Comparison of ENCODE assay signal across 1 cellular context in genomic region chr17:80195671-80196529, GRCh38.
TF ChIP-seq lines count a peak whose summit lies in the region.

No MANE protein-coding gene starts in this region.

TF ChIP-seq in K562, 482 proteins besides CTCF, POLR2A, EP300 and RAD21 (continues in another document):
- no peak for TF ChIP-seq ZNF695 (CRISPR knock-in tag; IDR thresholded peaks at IDR 0.05)
- TF ChIP-seq HDAC2 (IDR thresholded peaks at IDR 0.05) = 0 out of 2 replicates have a peak, but pooled peaks have one; percentile 38
- no peak for TF ChIP-seq NFYB (IDR thresholded peaks at IDR 0.05; ENCODE audit: extremely low read depth, insufficient read length)
- peak; percentile 33; the same call in 1 of the 2 replicates for TF ChIP-seq SMAD4 (CRISPR knock-in tag; conservative IDR thresholded peaks at IDR 0.05)
- peak; percentile 91 for TF ChIP-seq ZBTB33 (CRISPR knock-in tag; IDR thresholded peaks at IDR 0.05)
- no peak for TF ChIP-seq ELF2 (CRISPR knock-in tag; IDR thresholded peaks at IDR 0.05)
- TF ChIP-seq TEAD1 (CRISPR knock-in tag; IDR thresholded peaks at IDR 0.05) = peak in 1 of 2 experiments; percentile 56; a peak in 2 of 4 replicates
- peak; percentile 4; the same call in 1 of the 2 replicates for TF ChIP-seq VEZF1 (CRISPR knock-in tag; IDR thresholded peaks at IDR 0.05)
- TF ChIP-seq CBX1 (IDR thresholded peaks at IDR 0.05; ENCODE audit: low read depth) = 0 out of 2 replicates have a peak, but pooled peaks have one; percentile 67
- TF ChIP-seq ZNF212 (CRISPR knock-in tag; IDR thresholded peaks at IDR 0.05) = no peak
- no peak for TF ChIP-seq RBM34 (IDR thresholded peaks at IDR 0.05; ENCODE audit: borderline replicate concordance, insufficient read depth, low read length)
- no peak for TF ChIP-seq ASH1L (IDR thresholded peaks at IDR 0.05; ENCODE audit: borderline replicate concordance, low read depth, partially characterized antibody)
- TF ChIP-seq CC2D1A (IDR thresholded peaks at IDR 0.05) = 0 out of 2 replicates have a peak, but pooled peaks have one; percentile 73
- TF ChIP-seq FOS (IDR thresholded peaks at IDR 0.05; ENCODE audit: extremely low read depth, insufficient read length) = no peak
- no peak for TF ChIP-seq ELK3 (CRISPR knock-in tag; IDR thresholded peaks at IDR 0.05)
- no peak for TF ChIP-seq ZNF282 (CRISPR knock-in tag; IDR thresholded peaks at IDR 0.05)
- TF ChIP-seq RB1 (IDR thresholded peaks at IDR 0.05; ENCODE audit: low read depth) = peak; percentile 66; the same call in 1 of the 2 replicates
- 0 out of 2 replicates have a peak, but pooled peaks have one; percentile 19 for TF ChIP-seq KLF16 (IDR thresholded peaks at IDR 0.05)
- TF ChIP-seq HIVEP1 (CRISPR knock-in tag; IDR thresholded peaks at IDR 0.05) = no peak
- TF ChIP-seq YY1 (IDR thresholded peaks at IDR 0.05; ENCODE audit: borderline replicate concordance in 1 of 3, control insufficient read depth in 1 of 3, extremely low read depth in 1 of 3, insufficient read depth in 3 of 3, insufficient read length in 1 of 3, insufficient replicate concordance in 2 of 3, low read depth in 1 of 3, low read length in 2 of 3) = peak in 1 of 3 experiments; percentile 38
- peak; percentile 32; the same call in 1 of the 2 replicates for TF ChIP-seq ESRRA (IDR thresholded peaks at IDR 0.05; ENCODE audit: borderline replicate concordance, low read depth)
- TF ChIP-seq CBFB (CRISPR knock-in tag; IDR thresholded peaks at IDR 0.05) = no peak
- no peak for TF ChIP-seq ARID4B (CRISPR knock-in tag; IDR thresholded peaks at IDR 0.05)
- no peak for TF ChIP-seq ZNF551 (CRISPR knock-in tag; IDR thresholded peaks at IDR 0.05)
- TF ChIP-seq DMBX1 (CRISPR knock-in tag; IDR thresholded peaks at IDR 0.05; ENCODE audit: borderline replicate concordance) = 0 out of 2 replicates have a peak, but pooled peaks have one; percentile 62
- no peak for TF ChIP-seq CEBPZ (IDR thresholded peaks at IDR 0.05; ENCODE audit: borderline replicate concordance, low read depth, low read length)
- no peak for TF ChIP-seq HMGN3 (IDR thresholded peaks at IDR 0.05; ENCODE audit: borderline replicate concordance, extremely low read depth, insufficient read length, low read depth, low read length)
- no peak for TF ChIP-seq NCOA1 (IDR thresholded peaks at IDR 0.05; ENCODE audit: low read depth)
- TF ChIP-seq SP1 (CRISPR knock-in tag; IDR thresholded peaks at IDR 0.05) = no peak
- no peak for TF ChIP-seq ZNF445 (CRISPR knock-in tag; IDR thresholded peaks at IDR 0.05; ENCODE audit: low read depth)
- TF ChIP-seq ZNF232 (CRISPR knock-in tag; IDR thresholded peaks at IDR 0.05) = no peak
- TF ChIP-seq CEBPG (CRISPR knock-in tag; IDR thresholded peaks at IDR 0.05) = no peak
- TF ChIP-seq CEBPG (tag; conservative IDR thresholded peaks at IDR 0.05 in 1 of 2, IDR thresholded peaks at IDR 0.05 in 1 of 2) = no peak
- 0 out of 2 replicates have a peak, but pooled peaks have one; percentile 57 for TF ChIP-seq ZNF75A (CRISPR knock-in tag; IDR thresholded peaks at IDR 0.05)
- TF ChIP-seq BACH1 (tag; IDR thresholded peaks at IDR 0.05) = no peak
- TF ChIP-seq MAZ (CRISPR knock-in tag; conservative IDR thresholded peaks at IDR 0.05 in 1 of 2, IDR thresholded peaks at IDR 0.05 in 1 of 2) = peak in 1 of 2 experiments; percentile 63; a peak in 2 of 4 replicates
- no peak for TF ChIP-seq PYGO2 (tag; IDR thresholded peaks at IDR 0.05)
- peak; percentile 62; the same call in 1 of the 2 replicates for TF ChIP-seq RREB1 (CRISPR knock-in tag; IDR thresholded peaks at IDR 0.05)
- TF ChIP-seq NCOA4 (IDR thresholded peaks at IDR 0.05; ENCODE audit: partially characterized antibody) = no peak
- 0 out of 4 replicates have a peak, but pooled peaks of 1 of the 2 experiments have one; percentile 17 for TF ChIP-seq TBL1XR1 (IDR thresholded peaks at IDR 0.05; ENCODE audit: low read length in 2 of 2)
- no peak for TF ChIP-seq ATF3 (IDR thresholded peaks at IDR 0.05)
- 0 out of 2 replicates have a peak, but pooled peaks have one; percentile 21 for TF ChIP-seq ATF3 (CRISPR knock-in tag; conservative IDR thresholded peaks at IDR 0.05)
